In genomic region chr7:139733751-139734150, GRCh38 we compare ENCODE assay signal across 11 cellular contexts. TPM values are rescaled to one million over a fixed set of nuclear protein-coding genes. Genes with fewer than 3 reads are reported as not detected.
DNase-seq lines count a peak whose midpoint lies in the region; ATAC-seq, FAIRE-seq and TF ChIP-seq lines count a peak whose summit lies in the region.
"Had no signal": no experiment of that assay in that cellular context is flagged by ENCODE, and none has a peak within 500 bp of the region (broad histone marks: within the 10 kb centered on the region; RNA-seq: fewer than 3 reads in every experiment).

No MANE protein-coding gene starts in this region.

- 84 to 88% methylated on average over 5 to 6 of the region's 7 CpGs for WGBS in gastroesophageal sphincter (ENCODE audit: low coverage in 1 of 2), 2 donors
- WGBS in stomach, 5 donors: 87 to 93% (median 88%) methylated on average over 7 of the region's 7 CpGs

- peaks cover 38 to 70% (median 64%) of the 10 kb centered on the region in 3 donors for H3K4me1 Mint-ChIP-seq in IgD-negative memory B cell
- peaks cover 41% of the 10 kb centered on the region for H3K4me1 Mint-ChIP-seq in astrocyte (ENCODE audit: low read depth, unreplicated experiment)

- H3K4me1 ChIP-seq in astrocyte (ENCODE audit: insufficient read depth, low read length) (peaks cover 61% of the 10 kb centered on the region), gastroesophageal sphincter (peaks cover 11 to 76% (median 32%) of the 10 kb centered on the region in 3 donors), stomach (peaks cover 67 to 100% (median 73%) of the 10 kb centered on the region in 4 donors)

- H3K36me3 ChIP-seq in astrocyte (ENCODE audit: insufficient read depth, low read length) (no peaks in the 10 kb centered on the region), gastroesophageal sphincter (no peaks in the 10 kb centered on the region), stomach (peaks cover 0 to 7% (median 3%) of the 10 kb centered on the region in 4 donors)

- H3K27me3 Mint-ChIP-seq in IgD-negative memory B cell: no peaks in the 10 kb centered on the region
- no peaks in the 10 kb centered on the region for H3K27me3 Mint-ChIP-seq in astrocyte (ENCODE audit: low read depth, unreplicated experiment)
- H3K27me3 Mint-ChIP-seq: T-cell had no signal

- peak overlapping the region; percentile 70 for H3K9ac ChIP-seq in astrocyte (ENCODE audit: low read length)

- H3K27me3 ChIP-seq in astrocyte (ENCODE audit: insufficient read depth, low read length): no peaks in the 10 kb centered on the region
- no peaks in the 10 kb centered on the region for H3K27me3 ChIP-seq in gastroesophageal sphincter
- no peaks in the 10 kb centered on the region for H3K27me3 ChIP-seq in stomach

- TF ChIP-seq EP300 in gastroesophageal sphincter (IDR thresholded peaks at IDR 0.05) (no peak), stomach (IDR thresholded peaks at IDR 0.05) (no peak)

- FAIRE-seq in astrocyte (lab: Jason Lieb, UNC): no peak
- FAIRE-seq: endometrium had no signal

- no peaks in the 10 kb centered on the region for H3K9me3 ChIP-seq in astrocyte (ENCODE audit: insufficient read depth, low read depth, low read length)
- no peaks in the 10 kb centered on the region for H3K9me3 ChIP-seq in gastroesophageal sphincter
- no peaks in the 10 kb centered on the region for H3K9me3 ChIP-seq in stomach

- no peak overlapping the region for H3K4me3 ChIP-seq in astrocyte (ENCODE audit: insufficient read depth, low read depth, low read length)
- H3K4me3 ChIP-seq in gastroesophageal sphincter: no peak overlapping the region
- H3K4me3 ChIP-seq in stomach: no peak overlapping the region

- H3K4me3 Mint-ChIP-seq in IgD-negative memory B cell (no peak overlapping the region), astrocyte (ENCODE audit: unreplicated experiment) (no peak overlapping the region)
- H3K4me3 Mint-ChIP-seq: T-cell had no signal

- H3K27ac ChIP-seq in astrocyte (ENCODE audit: low read depth, low read length) (peak overlapping the region; percentile 95), gastroesophageal sphincter (peak overlapping the region; percentile 51 to 76 (median 66)), stomach (peak overlapping the region in 4 of 5 donors; percentile 62 to 88 (median 80))

- peak overlapping the region; percentile 45 for H3K4me2 ChIP-seq in astrocyte (ENCODE audit: low read length)

- H4K20me1 ChIP-seq in astrocyte (ENCODE audit: insufficient read depth, low read length): peaks cover 54% of the 10 kb centered on the region

- H3K79me2 ChIP-seq in astrocyte (ENCODE audit: insufficient read depth, low read length): peaks cover 93% of the 10 kb centered on the region

- TF ChIP-seq CTCF in astrocyte (IDR thresholded peaks at IDR 0.05; ENCODE audit: insufficient read depth, low read depth, low read length) (no peak), gastroesophageal sphincter (IDR thresholded peaks at IDR 0.05) (no peak), stomach (IDR thresholded peaks at IDR 0.05) (no peak)

- no peak overlapping the region for H2AFZ ChIP-seq in astrocyte (ENCODE audit: low read depth, low read length)

- H3K9me3 Mint-ChIP-seq in IgD-negative memory B cell (peaks cover 0 to 2% (median 0%) of the 10 kb centered on the region in 3 donors), astrocyte (ENCODE audit: unreplicated experiment) (no peaks in the 10 kb centered on the region)
- H3K9me3 Mint-ChIP-seq: T-cell had no signal

- ATAC-seq in gastroesophageal sphincter (no peak), HG02798 (IDR thresholded peaks at IDR 0.05; ENCODE audit: poor library complexity, unreplicated experiment) (no peak), esophagus mucosa (no peak)
- ATAC-seq: T-cell had no signal

- H3K27ac Mint-ChIP-seq in IgD-negative memory B cell (peak overlapping the region in 2 of 3 donors; percentile 36 to 56), astrocyte (ENCODE audit: unreplicated experiment) (peak overlapping the region; percentile 82)
- H3K27ac Mint-ChIP-seq: T-cell had no signal

- intact Hi-C loops in stomach (cut with DNase I; ENCODE audit: low total_unique reads): no loop called here

- no peak for TF ChIP-seq POLR2A in gastroesophageal sphincter (IDR thresholded peaks at IDR 0.05)
- TF ChIP-seq POLR2A in stomach (IDR thresholded peaks at IDR 0.05): no peak

- H3K36me3 Mint-ChIP-seq in IgD-negative memory B cell: peaks cover 9% of the 10 kb centered on the region
- H3K36me3 Mint-ChIP-seq in astrocyte (ENCODE audit: low read depth, unreplicated experiment): peaks cover 7% of the 10 kb centered on the region

- DNase-seq in astrocyte (ENCODE audit: low read depth) (no peak), stomach (no peak), NCI-H446 treated with DMSO at 0.1 percent for 48 hours (lab: John Stamatoyannopoulos, UW) (no peak), SKM-1 treated with dmso at 0.1 percent for 144 hours (lab: John Stamatoyannopoulos, UW; ENCODE audit: unreplicated experiment) (no peak)
- DNase-seq: activated CD4-positive, alpha-beta T cell treated with anti-CD3 and anti-CD28 coated beads for 1 hour; T-cell had no signal

RNA-seq across cellular contexts. Expression of gene HIPK2, which starts 44.0 kb away (rescaled TPM):
- polyA plus RNA-seq in IgD-negative memory B cell: 5.5 TPM
- total RNA-seq in astrocyte: 34.3 and 35.8 TPM in 2 replicates
- 10 to 100 TPM; 17.9 to 35.9 (median 22.4) TPM for total RNA-seq in gastroesophageal sphincter
- 100 to 1,000 TPM in 1 of 5 donors, 10 to 100 TPM in 3, 1 to 10 TPM in 1; 9.3 to 103 (median 60.7) TPM for total RNA-seq in stomach
- polyA plus RNA-seq in stomach: 10 to 100 TPM in 2 of 3 donors, 1 to 10 TPM in 1; 3.4 to 45.0 (median 10.7) TPM
- 39.5 TPM for total RNA-seq in esophagus mucosa
